In the genomic region with DNA sequence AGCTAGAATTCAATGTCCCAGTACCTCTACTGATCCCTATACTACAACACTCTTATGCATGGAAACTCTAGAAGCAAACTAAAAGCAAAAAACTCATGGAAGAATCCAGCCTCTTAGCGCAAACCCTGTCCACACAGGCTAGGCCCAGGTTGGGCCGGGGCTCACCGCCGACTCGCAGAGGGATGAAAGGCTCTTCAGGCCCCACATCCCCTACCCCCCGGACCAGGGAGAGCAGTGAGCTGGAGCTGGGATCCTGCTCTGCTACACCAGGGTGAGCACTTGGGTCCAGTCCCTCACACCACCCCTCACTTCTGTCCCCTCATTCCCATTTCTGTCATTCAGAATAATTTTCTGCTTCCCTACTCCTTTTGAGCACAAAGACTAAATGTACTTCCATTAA, we compare ENCODE assay signal across 14 cellular contexts. TPM values are rescaled to one million over a fixed set of nuclear protein-coding genes. Genes with fewer than 3 reads are reported as not detected.
DNase-seq lines count a peak whose midpoint lies in the region; TF ChIP-seq lines count a peak whose summit lies in the region.
"Had no signal": no experiment of that assay in that cellular context is flagged by ENCODE, and none has a peak within 500 bp of the region (broad histone marks: within the 10 kb centered on the region; RNA-seq: fewer than 3 reads in every experiment).

No MANE protein-coding gene starts in this region.

- peaks cover 50% of the 10 kb centered on the region for H3K4me1 Mint-ChIP-seq in activated CD4-positive, alpha-beta T cell treated with anti-CD3 and anti-CD28 coated beads, Interleukin-2, amount 10 ng/mL, durations not matched to agents 7 days and 5 days
- H3K4me1 Mint-ChIP-seq in activated CD4-positive, alpha-beta memory T cell treated with anti-CD3 and anti-CD28 coated beads, Interleukin-2, amount 10 ng/mL, durations not matched to agents 7 days and 5 days: peaks cover 59% of the 10 kb centered on the region

- TF ChIP-seq CTCF in fibroblast of pulmonary artery (IDR thresholded peaks at IDR 0.05; ENCODE audit: low read length, missing control alignments) (no peak), spleen (IDR thresholded peaks at IDR 0.05 in 8 of 11, conservative IDR thresholded peaks at IDR 0.05 in 3 of 11) (no peak)

- H3K36me3 Mint-ChIP-seq in activated CD4-positive, alpha-beta T cell treated with anti-CD3 and anti-CD28 coated beads, Interleukin-2, amount 10 ng/mL, durations not matched to agents 7 days and 5 days (ENCODE audit: low read depth): peaks cover 39% of the 10 kb centered on the region
- peaks cover 46% of the 10 kb centered on the region for H3K36me3 Mint-ChIP-seq in activated CD4-positive, alpha-beta memory T cell treated with anti-CD3 and anti-CD28 coated beads, Interleukin-2, amount 10 ng/mL, durations not matched to agents 7 days and 5 days (ENCODE audit: low read depth)

- TF ChIP-seq POLR2A in spleen (IDR thresholded peaks at IDR 0.05): no peak

- H3K9me3 ChIP-seq in spleen: no peaks in the 10 kb centered on the region
- H3K9me3 ChIP-seq: mucosa of descending colon, Peyer's patch, transverse colon had no signal

- H3K4me1 ChIP-seq in spleen: peaks cover 23 to 76% (median 54%) of the 10 kb centered on the region in 6 donors

- no peaks in the 10 kb centered on the region for H3K27me3 Mint-ChIP-seq in activated CD4-positive, alpha-beta T cell treated with anti-CD3 and anti-CD28 coated beads, Interleukin-2, amount 10 ng/mL, durations not matched to agents 7 days and 5 days
- H3K27me3 Mint-ChIP-seq in activated CD4-positive, alpha-beta memory T cell treated with anti-CD3 and anti-CD28 coated beads, Interleukin-2, amount 10 ng/mL, durations not matched to agents 7 days and 5 days: no peaks in the 10 kb centered on the region

- POLR2A ChIA-PET in activated CD4-positive, alpha-beta T cell treated with anti-CD3 and anti-CD28 coated beads, Interleukin-2, amount 10 ng/mL, durations not matched to agents 7 days and 5 days (lab: Charles Lee): no interaction called here
- POLR2A ChIA-PET in activated CD4-positive, alpha-beta memory T cell treated with anti-CD3 and anti-CD28 coated beads, Interleukin-2, amount 10 ng/mL, durations not matched to agents 7 days and 5 days (lab: Charles Lee): interaction anchor here (3.2 to 10.7 kb wide), 2 partner anchors 13 to 15 kb away, joined by 15 to 196 read pairs; a partner anchor contains a TSS

- peaks cover 0 to 59% (median 28%) of the 10 kb centered on the region in 6 donors for H3K36me3 ChIP-seq in spleen
- H3K36me3 ChIP-seq: transverse colon had no signal

- H3K27ac ChIP-seq in spleen: peak overlapping the region in 3 of 8 donors; percentile 4 to 95 (median 94)

- DNase-seq in activated CD4-positive, alpha-beta T cell treated with anti-CD3 and anti-CD28 coated beads, Interleukin-2, amount 10 ng/mL, durations not matched to agents 7 days and 5 days: no peak
- no peak for DNase-seq in activated CD4-positive, alpha-beta T cell treated with anti-CD3 and anti-CD28 coated beads, Interleukin-2, amount 50 U/mL, for 1 hour
- no peak for DNase-seq in activated CD4-positive, alpha-beta memory T cell treated with anti-CD3 and anti-CD28 coated beads, Interleukin-2, amount 10 ng/mL, durations not matched to agents 7 days and 5 days
- DNase-seq in fibroblast of pulmonary artery (ENCODE audit: low read depth) (no peak), spleen (peak; percentile 71), activated gamma-delta T cell (lab: John Stamatoyannopoulos, UW) (no peak), NCI-H748 (lab: John Stamatoyannopoulos, UW; ENCODE audit: unreplicated experiment) (no peak), Ammon's horn (ENCODE audit: low spot score) (no peak)
- DNase-seq: caudate nucleus, mucosa of descending colon, NCI-H1694 treated with DMSO at 0.1 percent for 48 hours, transverse colon had no signal

- H3K4me3 ChIP-seq in fibroblast of pulmonary artery (replicated peaks; ENCODE audit: low read depth, low read length): peak overlapping the region; percentile 98
- H3K4me3 ChIP-seq in spleen: peak overlapping the region in 1 of 8 donors; percentile 88
- H3K4me3 ChIP-seq: mucosa of descending colon had no signal

- no peaks in the 10 kb centered on the region for H3K9me3 Mint-ChIP-seq in activated CD4-positive, alpha-beta T cell treated with anti-CD3 and anti-CD28 coated beads, Interleukin-2, amount 10 ng/mL, durations not matched to agents 7 days and 5 days
- H3K9me3 Mint-ChIP-seq in activated CD4-positive, alpha-beta memory T cell treated with anti-CD3 and anti-CD28 coated beads, Interleukin-2, amount 10 ng/mL, durations not matched to agents 7 days and 5 days: no peaks in the 10 kb centered on the region
- H3K9me3 Mint-ChIP-seq: WTC11 had no signal

- intact Hi-C loops in spleen (cut with DNase I; ENCODE audit: low total_unique reads): no loop called here

- 95 to 98% (median 97%) methylated on average over 6 of the region's 6 CpGs for WGBS in spleen, 5 donors

- peak overlapping the region; percentile 43 for H3K27ac Mint-ChIP-seq in activated CD4-positive, alpha-beta T cell treated with anti-CD3 and anti-CD28 coated beads, Interleukin-2, amount 10 ng/mL, durations not matched to agents 7 days and 5 days
- H3K27ac Mint-ChIP-seq in activated CD4-positive, alpha-beta memory T cell treated with anti-CD3 and anti-CD28 coated beads, Interleukin-2, amount 10 ng/mL, durations not matched to agents 7 days and 5 days: peak overlapping the region; percentile 58
- H3K27ac Mint-ChIP-seq: WTC11 had no signal

- no peaks in the 10 kb centered on the region for H3K27me3 ChIP-seq in spleen (replicated peaks in 1 of 7)
- H3K27me3 ChIP-seq: Peyer's patch, transverse colon had no signal

- CTCF ChIA-PET in activated CD4-positive, alpha-beta T cell treated with anti-CD3 and anti-CD28 coated beads, Interleukin-2, amount 10 ng/mL, durations not matched to agents 7 days and 5 days (lab: Charles Lee): interaction anchor here (0.9 to 8.7 kb wide), 3 partner anchors 12 to 17 kb away, joined by 3 to 44 read pairs (median 8); no protein-coding TSS in a partner anchor
- CTCF ChIA-PET in activated CD4-positive, alpha-beta memory T cell treated with anti-CD3 and anti-CD28 coated beads, Interleukin-2, amount 10 ng/mL, durations not matched to agents 7 days and 5 days (lab: Charles Lee): no interaction called here

- peak overlapping the region; percentile 97 for H3K4me3 Mint-ChIP-seq in activated CD4-positive, alpha-beta T cell treated with anti-CD3 and anti-CD28 coated beads, Interleukin-2, amount 10 ng/mL, durations not matched to agents 7 days and 5 days
- peak overlapping the region; percentile 99 for H3K4me3 Mint-ChIP-seq in activated CD4-positive, alpha-beta memory T cell treated with anti-CD3 and anti-CD28 coated beads, Interleukin-2, amount 10 ng/mL, durations not matched to agents 7 days and 5 days

RNA-seq across cellular contexts. Expression of a gene that starts 2.0 kb away (rescaled TPM):
- total RNA-seq in activated CD4-positive, alpha-beta T cell treated with anti-CD3 and anti-CD28 coated beads, Interleukin-2, amount 10 ng/mL, durations not matched to agents 7 days and 5 days: 100 to 1,000 TPM; 309 to 386 TPM
- 100 to 1,000 TPM; 305 to 312 TPM for total RNA-seq in activated CD4-positive, alpha-beta memory T cell treated with anti-CD3 and anti-CD28 coated beads, Interleukin-2, amount 10 ng/mL, durations not matched to agents 7 days and 5 days
- total RNA-seq in spleen: 100 to 1,000 TPM; 197 to 292 (median 235) TPM
- polyA plus RNA-seq in spleen: 100 to 1,000 TPM; 418 to 556 (median 523) TPM

RNA-seq across cellular contexts. Expression of a gene that starts 9.0 kb away (rescaled TPM):
- under 1 TPM; 0.56 to 0.64 TPM for total RNA-seq in activated CD4-positive, alpha-beta T cell treated with anti-CD3 and anti-CD28 coated beads, Interleukin-2, amount 10 ng/mL, durations not matched to agents 7 days and 5 days
- under 1 TPM; 0.70 to 0.78 TPM for total RNA-seq in activated CD4-positive, alpha-beta memory T cell treated with anti-CD3 and anti-CD28 coated beads, Interleukin-2, amount 10 ng/mL, durations not matched to agents 7 days and 5 days
- total RNA-seq in spleen: 100 to 1,000 TPM in 6 of 7 donors, 10 to 100 TPM in 1; 62.5 to 152 (median 112) TPM
- polyA plus RNA-seq in spleen: 10 to 100 TPM; 18.3 to 71.4 (median 40.7) TPM

RNA-seq across cellular contexts. Expression of a gene that starts 17.1 kb away (rescaled TPM):
- 10 to 100 TPM in 1 of 2 experiments, 1 to 10 TPM in 1; 9.7 to 10.6 TPM for total RNA-seq in activated CD4-positive, alpha-beta T cell treated with anti-CD3 and anti-CD28 coated beads, Interleukin-2, amount 10 ng/mL, durations not matched to agents 7 days and 5 days
- total RNA-seq in activated CD4-positive, alpha-beta memory T cell treated with anti-CD3 and anti-CD28 coated beads, Interleukin-2, amount 10 ng/mL, durations not matched to agents 7 days and 5 days: 1 to 10 TPM; 5.6 to 6.6 TPM
- 1 to 10 TPM; 3.3 to 8.3 (median 3.6) TPM for total RNA-seq in spleen
- 1 to 10 TPM; 3.3 to 6.4 (median 4.4) TPM for polyA plus RNA-seq in spleen

RNA-seq across cellular contexts. Expression of a gene that starts 18.0 kb away (rescaled TPM):
- 10 to 100 TPM; 17.9 to 19.1 TPM for total RNA-seq in activated CD4-positive, alpha-beta T cell treated with anti-CD3 and anti-CD28 coated beads, Interleukin-2, amount 10 ng/mL, durations not matched to agents 7 days and 5 days
- 10 to 100 TPM; 16.9 to 18.3 TPM for total RNA-seq in activated CD4-positive, alpha-beta memory T cell treated with anti-CD3 and anti-CD28 coated beads, Interleukin-2, amount 10 ng/mL, durations not matched to agents 7 days and 5 days
- total RNA-seq in spleen: 10 to 100 TPM; 11.6 to 18.6 (median 14.9) TPM
- 10 to 100 TPM in 1 of 3 donors, 1 to 10 TPM in 2; 7.1 to 10.5 (median 8.0) TPM for polyA plus RNA-seq in spleen

RNA-seq across cellular contexts. Expression of a gene that starts 36.7 kb away (rescaled TPM):
- 10 to 100 TPM; 73.2 to 77.1 TPM for total RNA-seq in activated CD4-positive, alpha-beta T cell treated with anti-CD3 and anti-CD28 coated beads, Interleukin-2, amount 10 ng/mL, durations not matched to agents 7 days and 5 days
- 10 to 100 TPM; 80.4 to 80.7 TPM for total RNA-seq in activated CD4-positive, alpha-beta memory T cell treated with anti-CD3 and anti-CD28 coated beads, Interleukin-2, amount 10 ng/mL, durations not matched to agents 7 days and 5 days
- total RNA-seq in spleen: 10 to 100 TPM; 56.1 to 93.1 (median 73.0) TPM
- 10 to 100 TPM; 22.3 to 48.9 (median 26.8) TPM for polyA plus RNA-seq in spleen

Comparison
In these comparisons a context has a peak if more than half of its experiments do, and no peak if none do; other contexts are left out.
1. RNA of a gene that starts 9.0 kb away (total RNA-seq): 62.5 to 152 TPM in spleen; 0.70 to 0.78 TPM in activated CD4-positive, alpha-beta memory T cell treated with anti-CD3 and anti-CD28 coated beads, Interleukin-2, amount 10 ng/mL, durations not matched to agents 7 days and 5 days and 0.56 to 0.64 TPM in activated CD4-positive, alpha-beta T cell treated with anti-CD3 and anti-CD28 coated beads, Interleukin-2, amount 10 ng/mL, durations not matched to agents 7 days and 5 days; every median in the first group is over 10 times any median in the second.